9 cellular contexts compared by ENCODE assay signal in genomic region chr3:94862703-94863102, GRCh38.
DNase-seq lines count a peak whose midpoint lies in the region; TF ChIP-seq lines count a peak whose summit lies in the region.
"Had no signal": no experiment of that assay in that cellular context is flagged by ENCODE, and none has a peak within 500 bp of the region (broad histone marks: within the 10 kb centered on the region; RNA-seq: fewer than 3 reads in every experiment).

No MANE protein-coding gene starts in this region.

- TF ChIP-seq EP300 in tibial nerve (IDR thresholded peaks at IDR 0.05): no peak

- peaks cover 3% of the 10 kb centered on the region for H3K9me3 Mint-ChIP-seq in Calu3 (ENCODE audit: low read depth, unreplicated experiment)
- peaks cover 24 to 45% (median 32%) of the 10 kb centered on the region in 5 donors for H3K9me3 Mint-ChIP-seq in CD8-positive, alpha-beta memory T cell

- H3K36me3 Mint-ChIP-seq in Calu3 (ENCODE audit: insufficient read depth, unreplicated experiment): no peaks in the 10 kb centered on the region
- H3K36me3 Mint-ChIP-seq in CD8-positive, alpha-beta memory T cell: no peaks in the 10 kb centered on the region
- H3K36me3 Mint-ChIP-seq: stimulated activated naive B cell treated with anti-CD40 and anti-IgM and Interleukin-4, amounts not matched to agents 10 μg/mL and 1 μg/mL and 100 μg/mL, for 72 hours had no signal

- no peaks in the 10 kb centered on the region for H3K4me1 Mint-ChIP-seq in Calu3 (ENCODE audit: low read depth, unreplicated experiment)
- H3K4me1 Mint-ChIP-seq in CD8-positive, alpha-beta memory T cell: no peaks in the 10 kb centered on the region
- H3K4me1 Mint-ChIP-seq: stimulated activated naive B cell treated with anti-CD40 and anti-IgM and Interleukin-4, amounts not matched to agents 10 μg/mL and 1 μg/mL and 100 μg/mL, for 72 hours had no signal

- no peaks in the 10 kb centered on the region for H3K27me3 ChIP-seq in HAP-1 (ENCODE audit: low read depth)
- H3K27me3 ChIP-seq in CD8-positive, alpha-beta memory T cell (ENCODE audit: insufficient read depth, low read length, poor library complexity, severe bottlenecking): no peaks in the 10 kb centered on the region
- H3K27me3 ChIP-seq in tibial nerve: no peaks in the 10 kb centered on the region

- intact Hi-C loops in Calu3 (cut with micrococcal nuclease; ENCODE audit: unreplicated experiment): loop anchor here (1.0 to 10.0 kb wide), 3 partner anchors 890 to 1950 kb away; partner anchors contain the start of gene EPHA6

- DNase-seq in Calu3 (peak; percentile 17), HAP-1 (ENCODE audit: low spot score in 2 of 2) (peak; percentile 40 to 45), NCI-H460 (ENCODE audit: extremely low read depth, low read depth) (peak; percentile 36), epithelial cell of proximal tubule (ENCODE audit: low read depth) (no peak), Ammon's horn (ENCODE audit: low spot score) (no peak), tibial nerve (ENCODE audit: low spot score in 2 of 2) (no peak)
- DNase-seq in activated naive CD4-positive, alpha-beta T cell treated with anti-CD3 and anti-CD28 coated beads, Interleukin-2, amount 50 U/mL, for 16 hours: no peak
- DNase-seq in CD8-positive, alpha-beta memory T cell: no peak
- DNase-seq: stimulated activated naive B cell treated with anti-CD40 and anti-IgM and Interleukin-4, amounts not matched to agents 10 μg/mL and 1 μg/mL and 100 μg/mL, for 72 hours had no signal

- CTCF ChIA-PET in Calu3 (lab: Charles Lee): interaction anchor here (0.7 to 1.0 kb wide), 3 partner anchors 162 to 890 kb away, joined by 3 to 5 read pairs (median 4); no protein-coding TSS in a partner anchor
- CTCF ChIA-PET in CD8-positive, alpha-beta memory T cell (lab: Charles Lee): no interaction called here

- TF ChIP-seq POLR2A in tibial nerve (IDR thresholded peaks at IDR 0.05): no peak

- H3K27ac Mint-ChIP-seq in Calu3 (ENCODE audit: unreplicated experiment): no peak overlapping the region
- no peak overlapping the region for H3K27ac Mint-ChIP-seq in CD8-positive, alpha-beta memory T cell
- H3K27ac Mint-ChIP-seq: stimulated activated naive B cell treated with anti-CD40 and anti-IgM and Interleukin-4, amounts not matched to agents 10 μg/mL and 1 μg/mL and 100 μg/mL, for 72 hours had no signal

- H3K9me3 ChIP-seq in HAP-1: no peaks in the 10 kb centered on the region
- H3K9me3 ChIP-seq in CD8-positive, alpha-beta memory T cell (ENCODE audit: low read length): no peaks in the 10 kb centered on the region
- H3K9me3 ChIP-seq in tibial nerve: peaks cover 0 to 38% (median 4%) of the 10 kb centered on the region in 4 donors

- no peaks in the 10 kb centered on the region for H3K27me3 Mint-ChIP-seq in Calu3 (ENCODE audit: unreplicated experiment)
- H3K27me3 Mint-ChIP-seq in CD8-positive, alpha-beta memory T cell: no peaks in the 10 kb centered on the region
- H3K27me3 Mint-ChIP-seq: stimulated activated naive B cell treated with anti-CD40 and anti-IgM and Interleukin-4, amounts not matched to agents 10 μg/mL and 1 μg/mL and 100 μg/mL, for 72 hours had no signal

- H3K36me3 ChIP-seq in HAP-1 (replicated peaks) (no peaks in the 10 kb centered on the region), tibial nerve (no peaks in the 10 kb centered on the region)
- no peaks in the 10 kb centered on the region for H3K36me3 ChIP-seq in CD8-positive, alpha-beta memory T cell (ENCODE audit: insufficient read depth, low read length)

- in situ Hi-C loops in HAP-1 (cut with MboI; ENCODE audit: low sequenced_read_pairs): no loop called here

- no peak overlapping the region for H3K27ac ChIP-seq in CD8-positive, alpha-beta memory T cell (ENCODE audit: low read depth, low read length)
- H3K27ac ChIP-seq in tibial nerve: no peak overlapping the region

- WGBS in tibial nerve, 2 donors: 92 to 94% methylated on average over 3 of the region's 3 CpGs

- no peaks in the 10 kb centered on the region for H3K4me1 ChIP-seq in HAP-1
- no peaks in the 10 kb centered on the region for H3K4me1 ChIP-seq in CD8-positive, alpha-beta memory T cell (ENCODE audit: insufficient read depth, low read length)
- H3K4me1 ChIP-seq in tibial nerve: no peaks in the 10 kb centered on the region

- no TSS peak for BruUV-seq in Calu3 (replicated peaks; lab: Mats Ljungman, UMichigan)

- TF ChIP-seq CTCF in Calu3 (IDR thresholded peaks at IDR 0.05; ENCODE audit: unreplicated experiment) (peak; percentile 56), epithelial cell of proximal tubule (conservative IDR thresholded peaks at IDR 0.05; ENCODE audit: low read depth, low read length) (peak; percentile 76), tibial nerve (IDR thresholded peaks at IDR 0.05) (no peak)

- H3K4me3 ChIP-seq in HAP-1 (no peak overlapping the region), epithelial cell of proximal tubule (ENCODE audit: low read depth, low read length) (no peak overlapping the region), tibial nerve (no peak overlapping the region)
- no peak overlapping the region for H3K4me3 ChIP-seq in CD8-positive, alpha-beta memory T cell (ENCODE audit: low read length)

- H3K4me3 Mint-ChIP-seq in Calu3 (ENCODE audit: low read depth, unreplicated experiment): no peak overlapping the region
- no peak overlapping the region for H3K4me3 Mint-ChIP-seq in CD8-positive, alpha-beta memory T cell
- H3K4me3 Mint-ChIP-seq: stimulated activated naive B cell treated with anti-CD40 and anti-IgM and Interleukin-4, amounts not matched to agents 10 μg/mL and 1 μg/mL and 100 μg/mL, for 72 hours had no signal

- POLR2A ChIA-PET in CD8-positive, alpha-beta memory T cell (lab: Charles Lee): no interaction called here

Comparison
In these comparisons a context has a peak if more than half of its experiments do, and no peak if none do; other contexts are left out.
1. DNase-seq: peak in Calu3 (single experiment), HAP-1 (2 of 2) and NCI-H460 (single experiment); none in epithelial cell of proximal tubule (single experiment), Ammon's horn (single experiment), activated naive CD4-positive, alpha-beta T cell treated with anti-CD3 and anti-CD28 coated beads, Interleukin-2, amount 50 U/mL, for 16 hours (single experiment), CD8-positive, alpha-beta memory T cell (0 of 5) and tibial nerve (0 of 2).
2. CTCF ChIP-seq: peak in Calu3 (single experiment) and epithelial cell of proximal tubule (single experiment); none in tibial nerve (0 of 5).